ENCODE assay signal across 8 cellular contexts in genomic region chrX:119871245-119871598, GRCh38. TPM values are rescaled to one million over a fixed set of nuclear protein-coding genes. Genes with fewer than 3 reads are reported as not detected.
DNase-seq lines count a peak whose midpoint lies in the region; ATAC-seq and TF ChIP-seq lines count a peak whose summit lies in the region.

No MANE protein-coding gene starts in this region.

- H3K18ac ChIP-seq in trophoblast cell (ENCODE audit: low read length), result peak overlapping the region; percentile 79

- no peak for DNase-seq in activated T-cell treated with anti-CD3 and anti-CD28 coated beads, Interleukin-2, amount 50 U/mL, for 24 hours
- DNase-seq in activated T-cell treated with anti-CD3 and anti-CD28 coated beads for 4 hours, result no peak
- DNase-seq in T-helper 22 cell (ENCODE audit: low read depth), result peak; percentile 17
- DNase-seq in fibroblast of villous mesenchyme (ENCODE audit: low read depth), result no peak
- DNase-seq in trophoblast cell, result no peak
- no peak for DNase-seq in kidney glomerular epithelial cell (lab: John Stamatoyannopoulos, UW)
- DNase-seq in NCI-H2107 (lab: John Stamatoyannopoulos, UW), result no peak

- peaks cover 38% of the 10 kb centered on the region for H3K36me3 Mint-ChIP-seq in activated T-cell treated with anti-CD3 and anti-CD28 coated beads, Interleukin-2, amount 50 U/mL, for 24 hours (ENCODE audit: low read depth)

- no peak for TF ChIP-seq CTCF in fibroblast of villous mesenchyme (IDR thresholded peaks at IDR 0.05; ENCODE audit: insufficient read depth, low read depth, low read length)

- H3K79me2 ChIP-seq in trophoblast cell (ENCODE audit: control insufficient read depth, insufficient read depth, low read length, poor library complexity), result peaks cover 4% of the 10 kb centered on the region

- peaks cover 0 to 4% of the 10 kb centered on the region in 2 experiments for H3K36me3 ChIP-seq in trophoblast cell (ENCODE audit: control insufficient read depth in 1 of 2, insufficient read depth in 2 of 2, low read length in 2 of 2)

- peak overlapping the region; percentile 88 for H3K27ac ChIP-seq in trophoblast cell (ENCODE audit: low read depth, low read length)

- no peaks in the 10 kb centered on the region for H3K9me3 Mint-ChIP-seq in activated T-cell treated with anti-CD3 and anti-CD28 coated beads, Interleukin-2, amount 50 U/mL, for 24 hours

- peak overlapping the region; percentile 92 for H3K4me3 Mint-ChIP-seq in activated T-cell treated with anti-CD3 and anti-CD28 coated beads, Interleukin-2, amount 50 U/mL, for 24 hours

- H3K14ac ChIP-seq in trophoblast cell (ENCODE audit: low read length), result peak overlapping the region; percentile 24

- H2BK120ac ChIP-seq in trophoblast cell (ENCODE audit: insufficient read depth, low read length, poor library complexity), result peak overlapping the region; percentile 6

- peak overlapping the region; percentile 63 for H4K12ac ChIP-seq in trophoblast cell (ENCODE audit: low read depth, low read length)

- no peak overlapping the region for H2BK12ac ChIP-seq in trophoblast cell (ENCODE audit: low read length)

- peaks cover 8% of the 10 kb centered on the region for H3K79me1 ChIP-seq in trophoblast cell (ENCODE audit: low read length)

- WGBS in trophoblast cell (ENCODE audit: extremely low coverage, insufficient coverage, insufficient read length), result no CpG with 5 or more reads among the region's 26 CpGs

- ATAC-seq in HG03045 (IDR thresholded peaks at IDR 0.05; ENCODE audit: unreplicated experiment), result peak; percentile 33

- peak overlapping the region; percentile 33 for H2BK5ac ChIP-seq in trophoblast cell (ENCODE audit: low read depth, low read length, poor library complexity)

- no peak overlapping the region for H3K23ac ChIP-seq in trophoblast cell (ENCODE audit: low read length)

- H3K9ac ChIP-seq in trophoblast cell (ENCODE audit: low read length), result no peak overlapping the region

- peak overlapping the region; percentile 96 for H3K4me2 ChIP-seq in trophoblast cell (ENCODE audit: low read length)

- H3K27me3 Mint-ChIP-seq in activated T-cell treated with anti-CD3 and anti-CD28 coated beads, Interleukin-2, amount 50 U/mL, for 24 hours, result peaks cover 4% of the 10 kb centered on the region

- H4K8ac ChIP-seq in trophoblast cell (ENCODE audit: low read depth, low read length), result peak overlapping the region; percentile 78

- peak overlapping the region; percentile 75 for H4K91ac ChIP-seq in trophoblast cell (ENCODE audit: low read depth, low read length)

- no peaks in the 10 kb centered on the region for H3K9me3 ChIP-seq in trophoblast cell (ENCODE audit: insufficient read depth, low read depth, low read length)

- no peak overlapping the region for H2AK5ac ChIP-seq in trophoblast cell (ENCODE audit: low read length)

- H2AFZ ChIP-seq in trophoblast cell (ENCODE audit: insufficient read depth, low read length, poor library complexity), result peak overlapping the region; percentile 18

- peak overlapping the region; percentile 81 for H3K4me3 ChIP-seq in fibroblast of villous mesenchyme (ENCODE audit: low read depth, low read length)
- peak overlapping the region; percentile 80 for H3K4me3 ChIP-seq in trophoblast cell (ENCODE audit: low read depth, low read length)

- no peaks in the 10 kb centered on the region for H3K27me3 ChIP-seq in trophoblast cell (ENCODE audit: insufficient read depth, low read length)

- peaks cover 0 to 2% of the 10 kb centered on the region in 2 experiments for H3K4me1 ChIP-seq in trophoblast cell (ENCODE audit: control insufficient read depth in 1 of 2, insufficient read depth in 2 of 2, low read length in 2 of 2)

- H3K4ac ChIP-seq in trophoblast cell (ENCODE audit: low read depth, low read length), result peak overlapping the region; percentile 24

- peak overlapping the region; percentile 99 for H3K27ac Mint-ChIP-seq in activated T-cell treated with anti-CD3 and anti-CD28 coated beads, Interleukin-2, amount 50 U/mL, for 24 hours

- H3K4me1 Mint-ChIP-seq in activated T-cell treated with anti-CD3 and anti-CD28 coated beads, Interleukin-2, amount 50 U/mL, for 24 hours (ENCODE audit: low read depth), result peaks cover 17% of the 10 kb centered on the region

RNA-seq across cellular contexts. Expression of gene RNF113A, which starts 0.3 kb away (rescaled TPM):
- total RNA-seq in fibroblast of villous mesenchyme, result 9.1 and 12.9 TPM in 2 replicates
- 26.1 and 27.3 TPM in 2 replicates for polyA plus RNA-seq in trophoblast cell (2013)

RNA-seq across cellular contexts. Expression of gene NDUFA1, which starts 0.4 kb away (rescaled TPM):
- 67.8 and 68.6 TPM in 2 replicates for total RNA-seq in fibroblast of villous mesenchyme
- 212 and 213 TPM in 2 replicates for polyA plus RNA-seq in trophoblast cell (2013)

RNA-seq across cellular contexts. Expression of gene UPF3B, which starts 18.5 kb away (rescaled TPM):
- 1.3 and 1.7 TPM in 2 replicates for total RNA-seq in fibroblast of villous mesenchyme
- 18.4 and 19.0 TPM in 2 replicates for polyA plus RNA-seq in trophoblast cell (2013)

RNA-seq across cellular contexts. Expression of gene AKAP14, which starts 24.5 kb away (rescaled TPM):
- total RNA-seq in fibroblast of villous mesenchyme, result not detected in 2 replicates
- 9.2 and 10.8 TPM in 2 replicates for polyA plus RNA-seq in trophoblast cell (2013)
